ENCODE assay signal across 1 cellular context in genomic region chr9:34551751-34552605, GRCh38.
TF ChIP-seq lines count a peak whose summit lies in the region.

No MANE protein-coding gene starts in this region.

TF ChIP-seq in SK-N-SH, 30 proteins besides CTCF, POLR2A, EP300 and RAD21 (continued from another document):
- no peak for TF ChIP-seq TEAD4 (IDR thresholded peaks at IDR 0.05; ENCODE audit: borderline replicate concordance, insufficient read depth)
- no peak for TF ChIP-seq POLR2AphosphoS5 (IDR thresholded peaks at IDR 0.05; ENCODE audit: low read depth, low read length)
- no peak for TF ChIP-seq SMC3 (IDR thresholded peaks at IDR 0.05; ENCODE audit: low read depth, low read length)
- no peak for TF ChIP-seq JUND (IDR thresholded peaks at IDR 0.05)
- no peak for TF ChIP-seq USF2 (IDR thresholded peaks at IDR 0.05; ENCODE audit: borderline replicate concordance, low read depth, low read length)
- TF ChIP-seq MAX (IDR thresholded peaks at IDR 0.05; ENCODE audit: low read depth), result no peak
- no peak for TF ChIP-seq ELF1 (IDR thresholded peaks at IDR 0.05)
